Comparison of ENCODE assay signal across 1 cellular context in genomic region chr17:47850373-47850691, GRCh38.
TF ChIP-seq lines count a peak whose summit lies in the region.

No MANE protein-coding gene starts in this region.

TF ChIP-seq in HEK293, 187 proteins besides CTCF, POLR2A, EP300 and RAD21 (continued from another document):
- TF ChIP-seq, protein P1, sequence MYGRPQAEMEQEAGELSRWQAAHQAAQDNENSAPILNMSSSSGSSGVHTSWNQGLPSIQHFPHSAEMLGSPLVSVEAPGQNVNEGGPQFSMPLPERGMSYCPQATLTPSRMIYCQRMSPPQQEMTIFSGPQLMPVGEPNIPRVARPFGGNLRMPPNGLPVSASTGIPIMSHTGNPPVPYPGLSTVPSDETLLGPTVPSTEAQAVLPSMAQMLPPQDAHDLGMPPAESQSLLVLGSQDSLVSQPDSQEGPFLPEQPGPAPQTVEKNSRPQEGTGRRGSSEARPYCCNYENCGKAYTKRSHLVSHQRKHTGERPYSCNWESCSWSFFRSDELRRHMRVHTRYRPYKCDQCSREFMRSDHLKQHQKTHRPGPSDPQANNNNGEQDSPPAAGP (tag by site-specific recombination; IDR thresholded peaks at IDR 0.05), result no peak
- TF ChIP-seq, protein P2, sequence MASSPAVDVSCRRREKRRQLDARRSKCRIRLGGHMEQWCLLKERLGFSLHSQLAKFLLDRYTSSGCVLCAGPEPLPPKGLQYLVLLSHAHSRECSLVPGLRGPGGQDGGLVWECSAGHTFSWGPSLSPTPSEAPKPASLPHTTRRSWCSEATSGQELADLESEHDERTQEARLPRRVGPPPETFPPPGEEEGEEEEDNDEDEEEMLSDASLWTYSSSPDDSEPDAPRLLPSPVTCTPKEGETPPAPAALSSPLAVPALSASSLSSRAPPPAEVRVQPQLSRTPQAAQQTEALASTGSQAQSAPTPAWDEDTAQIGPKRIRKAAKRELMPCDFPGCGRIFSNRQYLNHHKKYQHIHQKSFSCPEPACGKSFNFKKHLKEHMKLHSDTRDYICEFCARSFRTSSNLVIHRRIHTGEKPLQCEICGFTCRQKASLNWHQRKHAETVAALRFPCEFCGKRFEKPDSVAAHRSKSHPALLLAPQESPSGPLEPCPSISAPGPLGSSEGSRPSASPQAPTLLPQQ (tag by site-specific recombination; IDR thresholded peaks at IDR 0.05), result no peak
- TF ChIP-seq, protein P3, sequence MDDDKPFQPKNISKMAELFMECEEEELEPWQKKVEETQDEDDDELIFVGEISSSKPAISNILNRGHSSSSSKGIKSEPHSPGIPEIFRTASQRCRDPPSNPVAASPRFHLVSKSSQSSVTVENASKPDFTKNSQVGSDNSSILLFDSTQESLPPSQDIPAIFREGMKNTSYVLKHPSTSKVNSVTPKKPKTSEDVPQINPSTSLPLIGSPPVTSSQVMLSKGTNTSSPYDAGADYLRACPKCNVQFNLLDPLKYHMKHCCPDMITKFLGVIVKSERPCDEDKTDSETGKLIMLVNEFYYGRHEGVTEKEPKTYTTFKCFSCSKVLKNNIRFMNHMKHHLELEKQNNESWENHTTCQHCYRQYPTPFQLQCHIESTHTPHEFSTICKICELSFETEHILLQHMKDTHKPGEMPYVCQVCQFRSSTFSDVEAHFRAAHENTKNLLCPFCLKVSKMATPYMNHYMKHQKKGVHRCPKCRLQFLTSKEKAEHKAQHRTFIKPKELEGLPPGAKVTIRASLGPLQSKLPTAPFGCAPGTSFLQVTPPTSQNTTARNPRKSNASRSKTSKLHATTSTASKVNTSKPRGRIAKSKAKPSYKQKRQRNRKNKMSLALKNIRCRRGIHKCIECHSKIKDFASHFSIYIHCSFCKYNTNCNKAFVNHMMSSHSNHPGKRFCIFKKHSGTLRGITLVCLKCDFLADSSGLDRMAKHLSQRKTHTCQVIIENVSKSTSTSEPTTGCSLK (tag by site-specific recombination; IDR thresholded peaks at IDR 0.05), result no peak
- TF ChIP-seq ZNF48 (tag by site-specific recombination; IDR thresholded peaks at IDR 0.05), result no peak
- TF ChIP-seq ZNF514 (tag by site-specific recombination; IDR thresholded peaks at IDR 0.05), result no peak
- no peak for TF ChIP-seq ZNF626 (tag by site-specific recombination; IDR thresholded peaks at IDR 0.05)
TF ChIP-seq in HEK293: peak in this region for 0.
